ENCODE assay signal across 2 cellular contexts in genomic region chr12:587132-587531, GRCh38.
TF ChIP-seq lines count a peak whose summit lies in the region.

No MANE protein-coding gene starts in this region.

TF ChIP-seq in HepG2, 621 proteins besides CTCF, POLR2A, EP300 and RAD21:
- no peak for TF ChIP-seq SOX5 (CRISPR knock-in tag; IDR thresholded peaks at IDR 0.05; ENCODE audit: borderline replicate concordance)
- peak; percentile 49 for TF ChIP-seq ZNF687 (CRISPR knock-in tag; IDR thresholded peaks at IDR 0.05)
- no peak for TF ChIP-seq MED1 (CRISPR knock-in tag; IDR thresholded peaks at IDR 0.05)
- TF ChIP-seq ZNF7 (CRISPR knock-in tag; IDR thresholded peaks at IDR 0.05), result no peak
- no peak for TF ChIP-seq HMG20A (CRISPR knock-in tag; IDR thresholded peaks at IDR 0.05; ENCODE audit: borderline replicate concordance)
- TF ChIP-seq ZBTB33 (CRISPR knock-in tag; IDR thresholded peaks at IDR 0.05), result 0 out of 2 replicates have a peak, but pooled peaks have one; percentile 62

TF ChIP-seq in H1, 55 proteins besides CTCF, POLR2A, EP300 and RAD21:
- TF ChIP-seq MAX (IDR thresholded peaks at IDR 0.05), result no peak
- no peak for TF ChIP-seq SP4 (IDR thresholded peaks at IDR 0.05; ENCODE audit: low read length)
- TF ChIP-seq CHD2 (IDR thresholded peaks at IDR 0.05; ENCODE audit: low read length), result no peak
- TF ChIP-seq NRF1 (IDR thresholded peaks at IDR 0.05; ENCODE audit: low read depth, low read length), result no peak
- no peak for TF ChIP-seq BACH1 (IDR thresholded peaks at IDR 0.05; ENCODE audit: low read length)
- TF ChIP-seq USF2 (IDR thresholded peaks at IDR 0.05; ENCODE audit: low read length), result no peak
- TF ChIP-seq PHF8 (conservative IDR thresholded peaks at IDR 0.05; ENCODE audit: low read depth, low read length), result no peak
- no peak for TF ChIP-seq GABPA (IDR thresholded peaks at IDR 0.05; ENCODE audit: borderline replicate concordance, insufficient read depth, low read length)
- TF ChIP-seq TAF1 (IDR thresholded peaks at IDR 0.05; ENCODE audit: low read depth, low read length), result no peak
- TF ChIP-seq BCL11A (IDR thresholded peaks at IDR 0.05; ENCODE audit: low read depth in 2 of 2, low read length in 2 of 2), result no peak
- no peak for TF ChIP-seq ZNF274 (IDR thresholded peaks at IDR 0.05; ENCODE audit: borderline replicate concordance, extremely low read depth, low read length)
TF ChIP-seq in H1: peak in this region for 0.
